In the genomic region with DNA sequence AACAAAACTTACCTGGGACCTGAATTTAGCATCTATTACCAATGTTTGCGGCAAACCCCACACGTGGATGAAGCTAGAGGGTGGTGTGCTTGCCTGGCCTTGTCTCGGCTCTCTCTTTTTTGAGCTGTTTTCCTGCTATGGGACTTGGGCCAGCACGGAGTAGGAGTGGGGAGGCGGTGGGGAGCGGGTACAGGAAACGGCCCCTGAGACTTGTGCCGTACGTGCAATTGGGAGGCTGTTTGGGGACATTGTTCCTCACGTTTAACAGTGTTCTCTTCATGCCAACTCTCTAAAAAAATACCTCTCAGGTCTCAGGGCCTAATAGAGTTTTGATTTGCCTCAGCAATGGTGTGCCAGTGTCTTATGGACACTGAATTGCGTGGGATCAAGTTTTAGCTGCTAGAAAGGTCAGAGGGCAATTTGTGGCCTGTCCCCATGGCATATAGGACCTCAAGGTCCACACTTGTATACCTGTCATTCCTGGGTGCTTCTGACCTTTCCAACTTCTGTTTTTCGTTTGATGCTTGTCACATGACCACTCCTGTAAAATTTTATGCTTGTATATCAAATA, we compare ENCODE assay signal across 8 cellular contexts. TPM values are rescaled to one million over a fixed set of nuclear protein-coding genes. Genes with fewer than 3 reads are reported as not detected.
DNase-seq lines count a peak whose midpoint lies in the region; ATAC-seq, FAIRE-seq and TF ChIP-seq lines count a peak whose summit lies in the region.

No MANE protein-coding gene starts in this region.

- peak; percentile 78 for DNase-seq in activated CD4-positive, alpha-beta T cell treated with anti-CD3 and anti-CD28 coated beads, Interleukin-2, amount 10 ng/mL, durations not matched to agents 24 days and 14 days
- no peak for DNase-seq in activated CD4-positive, alpha-beta T cell treated with anti-CD3 and anti-CD28 coated beads, Interleukin-2, amount 50 U/mL, for 4 hours
- peak; percentile 71 for DNase-seq in activated CD8-positive, alpha-beta memory T cell treated with anti-CD3 and anti-CD28 coated beads, Interleukin-2, amount 50 U/mL, for 48 hours
- DNase-seq in NCI-H146 treated with DMSO at 0.1 percent for 48 hours (lab: John Stamatoyannopoulos, UW; ENCODE audit: unreplicated experiment) = no peak
- DNase-seq in D721Med (ENCODE audit: insufficient read length, low spot score) = no peak
- no peak for DNase-seq in NCI-H128 (lab: John Stamatoyannopoulos, UW; ENCODE audit: unreplicated experiment)

- H3K27ac Mint-ChIP-seq in activated CD4-positive, alpha-beta T cell treated with anti-CD3 and anti-CD28 coated beads, Interleukin-2, amount 10 ng/mL, durations not matched to agents 24 days and 14 days = peak overlapping the region; percentile 99

- H3K27me3 Mint-ChIP-seq in activated CD4-positive, alpha-beta T cell treated with anti-CD3 and anti-CD28 coated beads, Interleukin-2, amount 10 ng/mL, durations not matched to agents 24 days and 14 days = no peaks in the 10 kb centered on the region

- ATAC-seq in HG03025 (IDR thresholded peaks at IDR 0.05; ENCODE audit: low FRiP score, unreplicated experiment) = peak; percentile 27

- peaks cover 34% of the 10 kb centered on the region for H3K36me3 Mint-ChIP-seq in activated CD4-positive, alpha-beta T cell treated with anti-CD3 and anti-CD28 coated beads, Interleukin-2, amount 10 ng/mL, durations not matched to agents 24 days and 14 days (ENCODE audit: low read depth)

- H3K9me3 ChIP-seq in stomach smooth muscle (ENCODE audit: control insufficient read depth in 2 of 2, low read length in 2 of 2) = no peaks in the 10 kb centered on the region

- peak overlapping the region; percentile 24 for H3K27ac ChIP-seq in stomach smooth muscle (ENCODE audit: low read length)

- H3K4me3 ChIP-seq in stomach smooth muscle (ENCODE audit: low read length in 2 of 2) = no peak overlapping the region

- intact Hi-C loops in activated CD4-positive, alpha-beta T cell treated with anti-CD3 and anti-CD28 coated beads, Interleukin-2, amount 10 ng/mL, durations not matched to agents 24 days and 14 days (cut with micrococcal nuclease) = loop anchor here (1.0 kb wide), 4 partner anchors 16 to 47 kb away; a partner anchor contains a TSS

- TF ChIP-seq CTCF in D721Med (IDR thresholded peaks at IDR 0.05; ENCODE audit: insufficient read depth, missing control alignments) = no peak

- H3K36me3 ChIP-seq in stomach smooth muscle (ENCODE audit: control insufficient read depth in 2 of 2, insufficient read depth in 2 of 2, low read length in 2 of 2) = no peaks in the 10 kb centered on the region

- H3K4me1 Mint-ChIP-seq in activated CD4-positive, alpha-beta T cell treated with anti-CD3 and anti-CD28 coated beads, Interleukin-2, amount 10 ng/mL, durations not matched to agents 24 days and 14 days = peaks cover 76% of the 10 kb centered on the region

- no peak for FAIRE-seq in D721Med (lab: Jason Lieb, UNC)

- no peaks in the 10 kb centered on the region for H3K27me3 ChIP-seq in stomach smooth muscle (ENCODE audit: control insufficient read depth in 1 of 2, insufficient read depth in 2 of 2, low read length in 2 of 2)

- no peaks in the 10 kb centered on the region for H3K9me3 Mint-ChIP-seq in activated CD4-positive, alpha-beta T cell treated with anti-CD3 and anti-CD28 coated beads, Interleukin-2, amount 10 ng/mL, durations not matched to agents 24 days and 14 days

- H3K4me1 ChIP-seq in stomach smooth muscle (ENCODE audit: control insufficient read depth, insufficient read depth, low read length) = peaks cover 26% of the 10 kb centered on the region

- H3K9ac ChIP-seq in stomach smooth muscle (ENCODE audit: low read length in 2 of 2) = no peak overlapping the region

- H3K4me3 Mint-ChIP-seq in activated CD4-positive, alpha-beta T cell treated with anti-CD3 and anti-CD28 coated beads, Interleukin-2, amount 10 ng/mL, durations not matched to agents 24 days and 14 days = peak overlapping the region; percentile 85

RNA-seq across cellular contexts. Expression of a gene that starts 15.3 kb away (rescaled TPM):
- 132 and 144 TPM in 2 replicates for total RNA-seq in activated CD4-positive, alpha-beta T cell treated with anti-CD3 and anti-CD28 coated beads, Interleukin-2, amount 10 ng/mL, durations not matched to agents 24 days and 14 days

RNA-seq across cellular contexts. Expression of a gene that starts 34.3 kb away (rescaled TPM):
- total RNA-seq in activated CD4-positive, alpha-beta T cell treated with anti-CD3 and anti-CD28 coated beads, Interleukin-2, amount 10 ng/mL, durations not matched to agents 24 days and 14 days = 164 and 166 TPM in 2 replicates

RNA-seq across cellular contexts. Expression of a gene that starts 49.5 kb away (rescaled TPM):
- 58.1 and 63.7 TPM in 2 replicates for total RNA-seq in activated CD4-positive, alpha-beta T cell treated with anti-CD3 and anti-CD28 coated beads, Interleukin-2, amount 10 ng/mL, durations not matched to agents 24 days and 14 days

Comparison
In these comparisons a context has a peak if more than half of its experiments do, and no peak if none do; other contexts are left out.
1. DNase-seq: peak in activated CD4-positive, alpha-beta T cell treated with anti-CD3 and anti-CD28 coated beads, Interleukin-2, amount 10 ng/mL, durations not matched to agents 24 days and 14 days (single experiment) and activated CD8-positive, alpha-beta memory T cell treated with anti-CD3 and anti-CD28 coated beads, Interleukin-2, amount 50 U/mL, for 48 hours (single experiment); none in activated CD4-positive, alpha-beta T cell treated with anti-CD3 and anti-CD28 coated beads, Interleukin-2, amount 50 U/mL, for 4 hours (0 of 2), NCI-H146 treated with DMSO at 0.1 percent for 48 hours (single experiment), D721Med (single experiment) and NCI-H128 (single experiment).